ENCODE assay signal across 16 cellular contexts in the genomic region with DNA sequence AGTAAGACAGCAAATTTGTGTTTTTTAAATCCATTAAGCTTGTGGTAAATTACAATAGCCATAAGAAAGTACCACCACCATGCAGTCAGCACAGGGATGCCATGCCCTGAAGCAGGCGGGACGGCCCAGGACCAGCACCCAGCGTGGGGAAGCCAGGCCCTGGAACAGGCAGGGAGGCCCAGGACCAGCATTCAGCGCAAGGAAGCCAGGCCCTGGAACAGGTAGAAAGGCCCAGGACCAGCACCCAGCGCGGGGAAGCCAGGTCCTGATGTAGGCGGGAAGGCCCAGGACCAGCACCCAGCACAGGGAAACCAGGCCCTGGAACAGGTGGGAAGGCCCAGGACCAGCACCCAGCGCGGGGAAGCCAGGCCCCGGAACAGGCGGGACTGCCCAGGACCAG. TPM values are rescaled to one million over a fixed set of nuclear protein-coding genes. Genes with fewer than 3 reads are reported as not detected.
DNase-seq lines count a peak whose midpoint lies in the region; ATAC-seq lines count a peak whose summit lies in the region.
"Had no signal": no experiment of that assay in that cellular context is flagged by ENCODE, and none has a peak within 500 bp of the region (broad histone marks: within the 10 kb centered on the region; RNA-seq: fewer than 3 reads in every experiment).

No MANE protein-coding gene starts in this region.

- no peak overlapping the region for H3K4ac ChIP-seq in neuronal stem cell (ENCODE audit: low read length)

- no peak overlapping the region for H2BK12ac ChIP-seq in neuronal stem cell (ENCODE audit: low read length)

- peaks cover 5% of the 10 kb centered on the region for H3K79me1 ChIP-seq in neuronal stem cell (ENCODE audit: low read depth, low read length)

- no peak overlapping the region for H2BK5ac ChIP-seq in neuronal stem cell (ENCODE audit: low read length)

- no peak overlapping the region for H3K9ac ChIP-seq in neuronal stem cell (ENCODE audit: low read depth, low read length, poor library complexity)

- ATAC-seq in left colon = no peak
- ATAC-seq: K562 had no signal

- H3K4me1 ChIP-seq in neuronal stem cell (ENCODE audit: control insufficient read depth in 2 of 2, insufficient read depth in 1 of 2, low read depth in 1 of 2, low read length in 2 of 2) = no peaks in the 10 kb centered on the region

- H3K4me3 Mint-ChIP-seq in activated naive CD4-positive, alpha-beta T cell treated with anti-CD3 and anti-CD28 coated beads, Interleukin-2, amount 50 U/mL, for 24 hours = peak overlapping the region; percentile 71
- H3K4me3 Mint-ChIP-seq in activated naive CD8-positive, alpha-beta T cell = peak overlapping the region; percentile 54

- no peak overlapping the region for H3K23ac ChIP-seq in neuronal stem cell (ENCODE audit: low read depth, low read length, poor library complexity)

- H3K36me3 ChIP-seq in KOPT-K1 (ENCODE audit: insufficient read depth, low read length) (peaks cover 97% of the 10 kb centered on the region), neuronal stem cell (replicated peaks in 1 of 2; ENCODE audit: control insufficient read depth in 2 of 2, insufficient read depth in 2 of 2, low read length in 2 of 2) (peaks cover 21 to 72% of the 10 kb centered on the region in 2 donors)

- peaks cover 9% of the 10 kb centered on the region for H3K36me3 Mint-ChIP-seq in activated naive CD4-positive, alpha-beta T cell treated with anti-CD3 and anti-CD28 coated beads, Interleukin-2, amount 50 U/mL, for 24 hours
- H3K36me3 Mint-ChIP-seq in activated naive CD8-positive, alpha-beta T cell = peaks cover 11% of the 10 kb centered on the region

- H2AK5ac ChIP-seq in neuronal stem cell (ENCODE audit: low read depth, low read length) = no peak overlapping the region

- WGBS in neuronal stem cell (ENCODE audit: extremely low coverage in 2 of 2, insufficient read length in 2 of 2, insufficient replicate concordance in 1 of 2), 2 donors = no CpG with 5 or more reads among the region's 11 CpGs

- H3K14ac ChIP-seq in neuronal stem cell (ENCODE audit: low read length) = peak overlapping the region; percentile 21

- no peak overlapping the region for H2BK120ac ChIP-seq in neuronal stem cell (ENCODE audit: low read depth, low read length)

- no peak for DNase-seq in activated naive CD4-positive, alpha-beta T cell treated with anti-CD3 and anti-CD28 coated beads, Interleukin-2, amount 50 U/mL, for 16 hours
- DNase-seq in neuronal stem cell (ENCODE audit: low spot score) (no peak), left colon (no peak), HUDEP-2 (lab: John Stamatoyannopoulos, UW; ENCODE audit: unreplicated experiment in 76 of 76) (no peak)
- DNase-seq: DMS79 treated with DMSO at 0.1 percent for 48 hours, MV-4-11, NCI-H1417 treated with DMSO at 0.1 percent for 48 hours, NCI-H2029, NCI-H2171, NCI-H446, RPMI8226, SIG-M5 had no signal

- H3K4me1 Mint-ChIP-seq in activated naive CD4-positive, alpha-beta T cell treated with anti-CD3 and anti-CD28 coated beads, Interleukin-2, amount 50 U/mL, for 24 hours = peaks cover 18% of the 10 kb centered on the region
- H3K4me1 Mint-ChIP-seq in activated naive CD8-positive, alpha-beta T cell (ENCODE audit: low read depth) = peaks cover 26% of the 10 kb centered on the region

- no peak overlapping the region for H3K4me2 ChIP-seq in neuronal stem cell (ENCODE audit: insufficient read depth, low read length, poor library complexity, severe bottlenecking)

- H4K91ac ChIP-seq in neuronal stem cell (ENCODE audit: low read depth, low read length, poor library complexity) = no peak overlapping the region

- H3K27ac ChIP-seq in KOPT-K1 (ENCODE audit: low read depth, low read length, poor library complexity, severe bottlenecking) (peak overlapping the region; percentile 67), neuronal stem cell (replicated peaks; ENCODE audit: low read length) (no peak overlapping the region)

- H3K18ac ChIP-seq in neuronal stem cell (ENCODE audit: low read length) = no peak overlapping the region

- H3K9me3 ChIP-seq in KOPT-K1 (ENCODE audit: insufficient read depth, low read length, poor library complexity, severe bottlenecking) = no peaks in the 10 kb centered on the region
- H3K9me3 ChIP-seq in neuronal stem cell (replicated peaks in 1 of 2; ENCODE audit: control insufficient read depth in 2 of 2, insufficient read depth in 1 of 2, low read depth in 1 of 2, low read length in 2 of 2) = no peaks in the 10 kb centered on the region

- H4K8ac ChIP-seq in neuronal stem cell (ENCODE audit: low read depth, low read length) = no peak overlapping the region

- H3K27ac Mint-ChIP-seq in activated naive CD4-positive, alpha-beta T cell treated with anti-CD3 and anti-CD28 coated beads, Interleukin-2, amount 50 U/mL, for 24 hours = peak overlapping the region; percentile 51
- H3K27ac Mint-ChIP-seq in activated naive CD8-positive, alpha-beta T cell = peak overlapping the region; percentile 82

- no peak overlapping the region for H2AFZ ChIP-seq in neuronal stem cell (ENCODE audit: low read length)

- no peaks in the 10 kb centered on the region for H3K27me3 ChIP-seq in neuronal stem cell (ENCODE audit: control insufficient read depth in 3 of 3, insufficient read depth in 3 of 3, low read depth in 1 of 3, low read length in 3 of 3)

- H3K4me3 ChIP-seq in neuronal stem cell (ENCODE audit: low read length in 2 of 2) = peak overlapping the region in 1 of 2 donors; percentile 44
- H3K4me3 ChIP-seq: K562 had no signal

- intact Hi-C loops in left colon (cut with DNase I, micrococcal nuclease) = no loop called here

- no peaks in the 10 kb centered on the region for H3K27me3 Mint-ChIP-seq in activated naive CD4-positive, alpha-beta T cell treated with anti-CD3 and anti-CD28 coated beads, Interleukin-2, amount 50 U/mL, for 24 hours
- H3K27me3 Mint-ChIP-seq in activated naive CD8-positive, alpha-beta T cell = no peaks in the 10 kb centered on the region

- no peak overlapping the region for H2BK15ac ChIP-seq in neuronal stem cell (ENCODE audit: low read length)

- H3K9me3 Mint-ChIP-seq in activated naive CD4-positive, alpha-beta T cell treated with anti-CD3 and anti-CD28 coated beads, Interleukin-2, amount 50 U/mL, for 24 hours = no peaks in the 10 kb centered on the region
- H3K9me3 Mint-ChIP-seq in activated naive CD8-positive, alpha-beta T cell (ENCODE audit: low read depth) = no peaks in the 10 kb centered on the region

RNA-seq across cellular contexts. Expression of a gene that starts 13.2 kb away (rescaled TPM):
- 18.4 TPM for polyA plus RNA-seq in neuronal stem cell (2013, experiment 1 of 2)
- polyA plus RNA-seq in neuronal stem cell (2013, experiment 2 of 2) = 18.0 TPM
- total RNA-seq in left colon = 10 to 100 TPM; 50.4 to 58.2 TPM

RNA-seq across cellular contexts. Expression of a gene that starts 45.5 kb away (rescaled TPM):
- 6.8 TPM for polyA plus RNA-seq in neuronal stem cell (2013, experiment 1 of 2)
- 7.2 TPM for polyA plus RNA-seq in neuronal stem cell (2013, experiment 2 of 2)
- 10 to 100 TPM; 81.4 to 88.6 TPM for total RNA-seq in left colon
